ENCODE assay signal across 19 cellular contexts in genomic region chr2:240325654-240326031, GRCh38.
DNase-seq lines count a peak whose midpoint lies in the region; ATAC-seq, FAIRE-seq and TF ChIP-seq lines count a peak whose summit lies in the region.
"Had no signal": no experiment of that assay in that cellular context is flagged by ENCODE, and none has a peak within 500 bp of the region (broad histone marks: within the 10 kb centered on the region; RNA-seq: fewer than 3 reads in every experiment).

No MANE protein-coding gene starts in this region.

- no peak for ATAC-seq in GM21529 (IDR thresholded peaks at IDR 0.05; ENCODE audit: unreplicated experiment)
- ATAC-seq: upper lobe of right lung had no signal

- BruUV-seq in MCF 10A (replicated peaks; lab: Mats Ljungman, UMichigan): no TSS peak

- POLR2A ChIA-PET in MCF 10A (lab: Yijun Ruan, JAX): interaction anchor here (0.9 to 1.1 kb wide), 2 partner anchors 96 to 111 kb away, joined by 3 to 4 read pairs; no protein-coding TSS in a partner anchor

- intact Hi-C loops in MCF 10A (cut with micrococcal nuclease) (loop anchor here (10.0 kb wide), 1 partner anchor 109 kb away; the partner anchor contains the start of gene GPC1), breast epithelium (cut with DNase I; ENCODE audit: low total_unique reads) (loop anchor here (5.0 kb wide), 1 partner anchor 113 kb away; no protein-coding TSS in a partner anchor)

- TF ChIP-seq POLR2A in breast epithelium (IDR thresholded peaks at IDR 0.05): no peak

- CTCF ChIA-PET in MCF 10A (lab: Yijun Ruan, JAX): no interaction called here

- peaks cover 0 to 12% of the 10 kb centered on the region in 2 donors for H3K27me3 ChIP-seq in breast epithelium
- H3K27me3 ChIP-seq: MG63, upper lobe of right lung had no signal

- no peaks in the 10 kb centered on the region for H3K36me3 ChIP-seq in breast epithelium
- H3K36me3 ChIP-seq: HAP-1, MG63, upper lobe of right lung had no signal

- H3K27me3 Mint-ChIP-seq in MCF 10A (ENCODE audit: insufficient read depth, unreplicated experiment): peaks cover 32% of the 10 kb centered on the region

- H3K36me3 Mint-ChIP-seq in MCF 10A (ENCODE audit: insufficient read depth, unreplicated experiment): peaks cover 4% of the 10 kb centered on the region

- H3K27ac Mint-ChIP-seq in MCF 10A (ENCODE audit: low read depth, unreplicated experiment): no peak overlapping the region
- H3K27ac Mint-ChIP-seq: activated T-cell treated with anti-CD3 and anti-CD28 coated beads, Interleukin-2, amount 50 U/mL, for 24 hours; T-helper 1 cell treated with Interleukin-12 subunit alpha and Interleukin-12 subunit beta and Interleukin-4 antibody, amounts not matched to agents 30 μg/mL and 1 μg/mL, for 36 hours had no signal

- TF ChIP-seq CTCF in MCF 10A (IDR thresholded peaks at IDR 0.05; ENCODE audit: unreplicated experiment) (no peak), breast epithelium (IDR thresholded peaks at IDR 0.05) (no peak), cardiac fibroblast (IDR thresholded peaks at IDR 0.05; ENCODE audit: low read depth, low read length) (no peak)

- H3K27ac ChIP-seq in breast epithelium: no peak overlapping the region
- H3K27ac ChIP-seq: upper lobe of right lung had no signal

- no peak for FAIRE-seq in urothelium cell line (lab: Jason Lieb, UNC)
- FAIRE-seq: endometrium had no signal

- no peaks in the 10 kb centered on the region for H3K4me1 ChIP-seq in breast epithelium
- H3K4me1 ChIP-seq: HAP-1, upper lobe of right lung had no signal

- H3K4me3 ChIP-seq in breast epithelium: no peak overlapping the region
- no peak overlapping the region for H3K4me3 ChIP-seq in cardiac fibroblast (replicated peaks in 1 of 2; ENCODE audit: low read depth in 2 of 2, low read length in 2 of 2)
- H3K4me3 ChIP-seq: HAP-1, lung, MG63, upper lobe of right lung had no signal

- DNase-seq in MCF 10A (ENCODE audit: unreplicated experiment) (peak; percentile 45), breast epithelium (ENCODE audit: low spot score in 2 of 2) (no peak), cardiac fibroblast (ENCODE audit: low read depth in 2 of 2) (peak; percentile 18 to 31), kidney tubule cell (ENCODE audit: low spot score) (peak; percentile 25), urothelium cell line (ENCODE audit: low spot score) (peak; percentile 50)
- DNase-seq in NK-92 treated with Interleukin-12 subunit alpha and Interleukin-12 subunit beta, amount 100 ng/mL, for 24 hours (lab: John Stamatoyannopoulos, UW): no peak
- DNase-seq in stimulated activated CD4-positive, alpha-beta T cell treated with anti-CD3 and anti-CD28 coated beads, Interleukin-12 subunit alpha, Interleukin-12 subunit beta, amount 100 ng/mL, for 4 hours: no peak
- DNase-seq: activated CD4-positive, alpha-beta T cell treated with anti-CD3 and anti-CD28 coated beads for 1 hour; activated T-cell treated with anti-CD3 and anti-CD28 coated beads, Interleukin-2, amount 50 U/mL, for 24 hours; MG63; NCI-H226; occipital lobe; stimulated activated CD8-positive, alpha-beta memory T cell treated with anti-CD3 and anti-CD28 coated beads, Interleukin-4, amount 100 ng/mL, for 48 hours; upper lobe of right lung had no signal

- H3K9me3 Mint-ChIP-seq in MCF 10A (ENCODE audit: unreplicated experiment): no peaks in the 10 kb centered on the region
- H3K9me3 Mint-ChIP-seq: activated T-cell treated with anti-CD3 and anti-CD28 coated beads, Interleukin-2, amount 50 U/mL, for 24 hours; T-helper 1 cell treated with Interleukin-12 subunit alpha and Interleukin-12 subunit beta and Interleukin-4 antibody, amounts not matched to agents 30 μg/mL and 1 μg/mL, for 36 hours had no signal

- no peak overlapping the region for H3K4me3 Mint-ChIP-seq in MCF 10A (ENCODE audit: unreplicated experiment)
- H3K4me3 Mint-ChIP-seq: activated T-cell treated with anti-CD3 and anti-CD28 coated beads, Interleukin-2, amount 50 U/mL, for 24 hours; T-helper 1 cell treated with Interleukin-12 subunit alpha and Interleukin-12 subunit beta and Interleukin-4 antibody, amounts not matched to agents 30 μg/mL and 1 μg/mL, for 36 hours had no signal

- peaks cover 12% of the 10 kb centered on the region for H3K4me1 Mint-ChIP-seq in MCF 10A (ENCODE audit: insufficient read depth, unreplicated experiment)

- no peaks in the 10 kb centered on the region for H3K9me3 ChIP-seq in breast epithelium
- H3K9me3 ChIP-seq: HAP-1, MG63, upper lobe of right lung had no signal

Comparison
In these comparisons a context has a peak if more than half of its experiments do, and no peak if none do; other contexts are left out.
1. DNase-seq: peak in MCF 10A (single experiment), cardiac fibroblast (2 of 2), kidney tubule cell (single experiment) and urothelium cell line (single experiment); none in breast epithelium (0 of 2), NK-92 treated with Interleukin-12 subunit alpha and Interleukin-12 subunit beta, amount 100 ng/mL, for 24 hours (single experiment) and stimulated activated CD4-positive, alpha-beta T cell treated with anti-CD3 and anti-CD28 coated beads, Interleukin-12 subunit alpha, Interleukin-12 subunit beta, amount 100 ng/mL, for 4 hours (single experiment).